Comparison of ENCODE assay signal across 8 cellular contexts in genomic region chr1:241356519-241357365, GRCh38. TPM values are rescaled to one million over a fixed set of nuclear protein-coding genes. Genes with fewer than 3 reads are reported as not detected.
A peak's percentile ranks its signal among the peaks of the same experiment; 100 is the strongest.
DNase-seq lines count a peak whose midpoint lies in the region; ATAC-seq and TF ChIP-seq lines count a peak whose summit lies in the region.

TSS of gene RGS7 (minus strand) at chr1:241357205.

- intact Hi-C loops in Right ventricle myocardium superior (cut with DNase I), result no loop called here

- no peaks in the 10 kb centered on the region for H3K9me3 Mint-ChIP-seq in activated naive CD8-positive, alpha-beta T cell treated with anti-CD3 and anti-CD28 coated beads for 36 hours

- ATAC-seq in HG02623 (IDR thresholded peaks at IDR 0.05; ENCODE audit: unreplicated experiment), result peak; percentile 60
- ATAC-seq in Right ventricle myocardium superior (ENCODE audit: poor library complexity), result peak; percentile 71
- peak; percentile 69 for ATAC-seq in omental fat pad (ENCODE audit: low FRiP score)

- H3K4me1 Mint-ChIP-seq in activated naive CD8-positive, alpha-beta T cell treated with anti-CD3 and anti-CD28 coated beads for 36 hours, result peaks cover 3% of the 10 kb centered on the region

- H3K36me3 Mint-ChIP-seq in activated naive CD8-positive, alpha-beta T cell treated with anti-CD3 and anti-CD28 coated beads for 36 hours, result no peaks in the 10 kb centered on the region

- no peak within 1 kb of the TSS for H3K4me3 Mint-ChIP-seq in activated naive CD8-positive, alpha-beta T cell treated with anti-CD3 and anti-CD28 coated beads for 36 hours

- H3K27me3 Mint-ChIP-seq in activated naive CD8-positive, alpha-beta T cell treated with anti-CD3 and anti-CD28 coated beads for 36 hours, result peaks cover 59% of the 10 kb centered on the region

- no peak for TF ChIP-seq CTCF in omental fat pad (IDR thresholded peaks at IDR 0.05)

- H3K27ac Mint-ChIP-seq in activated naive CD8-positive, alpha-beta T cell treated with anti-CD3 and anti-CD28 coated beads for 36 hours, result no peak within 1 kb of the TSS

- DNase-seq in activated CD8-positive, alpha-beta memory T cell treated with anti-CD3 and anti-CD28 coated beads, Interleukin-2, amount 50 U/mL, for 48 hours, result peak; percentile 58
- DNase-seq in activated CD8-positive, alpha-beta memory T cell treated with anti-CD3 and anti-CD28 coated beads, Interleukin-2, amount 50 U/mL, for 4 hours, result no peak
- peak; percentile 10 for DNase-seq in NCI-H2029 treated with DMSO at 0.1 percent for 48 hours (lab: John Stamatoyannopoulos, UW)
- peak; percentile 31 for DNase-seq in activated naive CD8-positive, alpha-beta T cell treated with anti-CD3 and anti-CD28 coated beads for 36 hours
- DNase-seq in Right ventricle myocardium superior, result peak; percentile 46
- DNase-seq in omental fat pad (ENCODE audit: low spot score), result no peak
- DNase-seq in NK-92 treated with Interleukin-12 subunit alpha and Interleukin-12 subunit beta, amount 100 ng/mL, for 24 hours (lab: John Stamatoyannopoulos, UW), result no peak

RNA-seq across cellular contexts. Expression of gene RGS7, which starts in this region (rescaled TPM):
- total RNA-seq in activated naive CD8-positive, alpha-beta T cell treated with anti-CD3 and anti-CD28 coated beads for 36 hours, result not detected
- not detected for total RNA-seq in Right ventricle myocardium superior
- under 1 TPM in 1 of 4 donors, not detected in 3; 0.47 TPM for total RNA-seq in omental fat pad

Comparison
In these comparisons a context has a peak if more than half of its experiments do, and no peak if none do; other contexts are left out.
1. DNase-seq: peak in activated CD8-positive, alpha-beta memory T cell treated with anti-CD3 and anti-CD28 coated beads, Interleukin-2, amount 50 U/mL, for 48 hours (single experiment) and NCI-H2029 treated with DMSO at 0.1 percent for 48 hours (single experiment); none in activated CD8-positive, alpha-beta memory T cell treated with anti-CD3 and anti-CD28 coated beads, Interleukin-2, amount 50 U/mL, for 4 hours (single experiment), omental fat pad (single experiment) and NK-92 treated with Interleukin-12 subunit alpha and Interleukin-12 subunit beta, amount 100 ng/mL, for 24 hours (single experiment).
2. Peak in DNase-seq in activated naive CD8-positive, alpha-beta T cell treated with anti-CD3 and anti-CD28 coated beads for 36 hours; RNA of the gene not detected or under 1 TPM.
3. Peak in DNase-seq and ATAC-seq in Right ventricle myocardium superior; RNA of the gene not detected or under 1 TPM.
4. Peak in ATAC-seq in omental fat pad; RNA of the gene not detected or under 1 TPM.
5. Peak in every context shown above with its lines, with median percentiles within 50 percentile points of each other: ATAC-seq.